ENCODE assay signal across 8 cellular contexts in the genomic region with DNA sequence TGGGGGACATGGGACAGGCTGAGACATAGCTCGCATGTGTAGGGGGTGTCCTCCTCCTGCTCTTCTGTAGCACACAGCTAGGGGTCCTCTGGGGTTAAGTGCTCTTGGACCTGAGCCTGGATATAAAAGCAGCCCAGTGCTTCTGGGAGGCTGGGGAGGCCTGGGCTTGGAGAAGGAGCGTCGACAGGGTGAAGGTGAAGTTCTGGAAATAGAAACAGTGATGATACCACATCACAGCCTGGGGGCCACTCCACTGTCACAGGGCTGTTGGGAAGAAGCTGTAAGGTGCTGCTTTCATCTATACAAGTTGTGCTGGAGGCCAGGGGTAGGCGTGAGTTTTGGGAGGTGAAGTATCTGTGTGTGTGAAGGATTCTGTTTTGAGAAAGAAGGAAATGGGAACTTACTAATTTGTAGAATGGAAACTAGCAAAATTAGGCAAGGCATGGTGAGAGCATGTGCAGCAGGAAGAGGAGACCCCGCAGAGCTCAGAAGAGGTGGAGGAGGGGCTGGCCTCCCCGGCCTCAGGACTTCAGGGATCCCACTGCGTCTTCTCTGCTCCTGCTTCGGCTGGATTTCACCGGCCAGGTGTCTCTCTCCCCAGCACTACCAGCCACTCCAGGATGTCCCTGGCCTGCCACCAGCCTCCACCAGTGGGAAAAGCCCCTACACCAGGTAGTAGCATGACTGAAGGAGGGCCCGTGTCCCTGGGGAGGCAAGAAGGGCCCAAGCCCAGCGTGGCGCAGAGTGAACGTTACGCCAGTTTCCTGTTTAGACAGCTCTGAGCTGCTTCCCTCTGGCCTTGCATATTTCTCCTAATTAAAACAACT. TPM values are rescaled to one million over a fixed set of nuclear protein-coding genes. Genes with fewer than 3 reads are reported as not detected.
A peak's percentile ranks its signal among the peaks of the same experiment; 100 is the strongest.
DNase-seq lines count a peak whose midpoint lies in the region; ATAC-seq and TF ChIP-seq lines count a peak whose summit lies in the region.

No MANE protein-coding gene starts in this region.

- POLR2A ChIA-PET in activated CD4-positive, alpha-beta T cell treated with anti-CD3 and anti-CD28 coated beads, Interleukin-2, amount 10 ng/mL, durations not matched to agents 7 days and 5 days (lab: Charles Lee): no interaction called here

- no peaks in the 10 kb centered on the region for H3K36me3 Mint-ChIP-seq in activated CD4-positive, alpha-beta T cell treated with anti-CD3 and anti-CD28 coated beads, Interleukin-2, amount 10 ng/mL, durations not matched to agents 7 days and 5 days (ENCODE audit: low read depth)

- peak overlapping the region; percentile 3 for H3K4me3 Mint-ChIP-seq in activated CD4-positive, alpha-beta T cell treated with anti-CD3 and anti-CD28 coated beads, Interleukin-2, amount 10 ng/mL, durations not matched to agents 7 days and 5 days

- WGBS in right cardiac atrium: 32% methylated on average over 14 of the region's 14 CpGs
- WGBS in lower leg skin, 2 donors: 55 to 57% methylated on average over 14 of the region's 14 CpGs

- intact Hi-C loops in right cardiac atrium (cut with DNase I) (no loop called here), lower leg skin (cut with DNase I; ENCODE audit: low total_unique reads) (no loop called here)

- H3K27ac ChIP-seq in right cardiac atrium (ENCODE audit: low read length): peak overlapping the region; percentile 19

- H3K27me3 ChIP-seq in right cardiac atrium (ENCODE audit: control insufficient read depth, insufficient read depth): no peaks in the 10 kb centered on the region

- no peaks in the 10 kb centered on the region for H3K9me3 ChIP-seq in right cardiac atrium (ENCODE audit: control insufficient read depth, low read length)

- H3K9me3 Mint-ChIP-seq in activated CD4-positive, alpha-beta T cell treated with anti-CD3 and anti-CD28 coated beads, Interleukin-2, amount 10 ng/mL, durations not matched to agents 7 days and 5 days: no peaks in the 10 kb centered on the region

- H3K4me3 ChIP-seq in right cardiac atrium (ENCODE audit: low read length) (no peak overlapping the region), lower leg skin (ENCODE audit: low read depth, poor library complexity, severe bottlenecking) (no peak overlapping the region)

- no peak for TF ChIP-seq CTCF in lower leg skin (IDR thresholded peaks at IDR 0.05)

- TF ChIP-seq POLR2A in lower leg skin (IDR thresholded peaks at IDR 0.05): no peak

- peaks cover 30% of the 10 kb centered on the region for H3K4me1 Mint-ChIP-seq in activated CD4-positive, alpha-beta T cell treated with anti-CD3 and anti-CD28 coated beads, Interleukin-2, amount 10 ng/mL, durations not matched to agents 7 days and 5 days

- DNase-seq in activated CD4-positive, alpha-beta T cell treated with anti-CD3 and anti-CD28 coated beads, Interleukin-2, amount 10 ng/mL, durations not matched to agents 7 days and 5 days: peak; percentile 15
- no peak for DNase-seq in activated CD4-positive, alpha-beta T cell treated with anti-CD3 and anti-CD28 coated beads for 1 hour
- DNase-seq in NOMO-1 (lab: John Stamatoyannopoulos, UW; ENCODE audit: unreplicated experiment in 2 of 2) (peak; percentile 84 to 89), right cardiac atrium (peak; percentile 38 to 72 (median 67)), DMS53 treated with DMSO at 0.1 percent for 48 hours (lab: John Stamatoyannopoulos, UW; ENCODE audit: unreplicated experiment) (no peak), activated gamma-delta T cell treated with Interleukin-2 at 50 U/mL for 16 hours (no peak), lower leg skin (ENCODE audit: low spot score in 2 of 2) (no peak)

- peak overlapping the region; percentile 63 for H3K27ac Mint-ChIP-seq in activated CD4-positive, alpha-beta T cell treated with anti-CD3 and anti-CD28 coated beads, Interleukin-2, amount 10 ng/mL, durations not matched to agents 7 days and 5 days

- H3K27me3 Mint-ChIP-seq in activated CD4-positive, alpha-beta T cell treated with anti-CD3 and anti-CD28 coated beads, Interleukin-2, amount 10 ng/mL, durations not matched to agents 7 days and 5 days: no peaks in the 10 kb centered on the region

- H3K4me1 ChIP-seq in right cardiac atrium (ENCODE audit: control insufficient read depth, insufficient read depth, low read length): no peaks in the 10 kb centered on the region

- CTCF ChIA-PET in activated CD4-positive, alpha-beta T cell treated with anti-CD3 and anti-CD28 coated beads, Interleukin-2, amount 10 ng/mL, durations not matched to agents 7 days and 5 days (lab: Charles Lee): interaction anchor here (0.5 to 1.2 kb wide), 3 partner anchors 9 to 444 kb away, joined by 3 to 4 read pairs (median 3); no protein-coding TSS in a partner anchor

- ATAC-seq in HG02678 (IDR thresholded peaks at IDR 0.05; ENCODE audit: unreplicated experiment) (peak; percentile 54), right cardiac atrium (peak; percentile 88)

RNA-seq across cellular contexts. Expression of gene PLCG2, which starts 19.4 kb away (rescaled TPM):
- 1 to 10 TPM; 2.6 to 3.1 TPM for total RNA-seq in activated CD4-positive, alpha-beta T cell treated with anti-CD3 and anti-CD28 coated beads, Interleukin-2, amount 10 ng/mL, durations not matched to agents 7 days and 5 days
- total RNA-seq in right cardiac atrium (10 to 100 TPM in 2 of 4 donors, 1 to 10 TPM in 2; 8.1 to 18.3 (median 11.7) TPM), lower leg skin (10 to 100 TPM in 2 of 4 donors, 1 to 10 TPM in 2; 7.0 to 14.1 (median 10.2) TPM)
- polyA plus RNA-seq in right cardiac atrium: 4.3 TPM

Comparison
In these comparisons a context has a peak if more than half of its experiments do, and no peak if none do; other contexts are left out.
1. DNase-seq: peak in activated CD4-positive, alpha-beta T cell treated with anti-CD3 and anti-CD28 coated beads, Interleukin-2, amount 10 ng/mL, durations not matched to agents 7 days and 5 days (single experiment), NOMO-1 (2 of 2) and right cardiac atrium (3 of 3); none in activated CD4-positive, alpha-beta T cell treated with anti-CD3 and anti-CD28 coated beads for 1 hour (single experiment), DMS53 treated with DMSO at 0.1 percent for 48 hours (single experiment), activated gamma-delta T cell treated with Interleukin-2 at 50 U/mL for 16 hours (single experiment) and lower leg skin (0 of 2).